9 cellular contexts compared by ENCODE assay signal in the genomic region with DNA sequence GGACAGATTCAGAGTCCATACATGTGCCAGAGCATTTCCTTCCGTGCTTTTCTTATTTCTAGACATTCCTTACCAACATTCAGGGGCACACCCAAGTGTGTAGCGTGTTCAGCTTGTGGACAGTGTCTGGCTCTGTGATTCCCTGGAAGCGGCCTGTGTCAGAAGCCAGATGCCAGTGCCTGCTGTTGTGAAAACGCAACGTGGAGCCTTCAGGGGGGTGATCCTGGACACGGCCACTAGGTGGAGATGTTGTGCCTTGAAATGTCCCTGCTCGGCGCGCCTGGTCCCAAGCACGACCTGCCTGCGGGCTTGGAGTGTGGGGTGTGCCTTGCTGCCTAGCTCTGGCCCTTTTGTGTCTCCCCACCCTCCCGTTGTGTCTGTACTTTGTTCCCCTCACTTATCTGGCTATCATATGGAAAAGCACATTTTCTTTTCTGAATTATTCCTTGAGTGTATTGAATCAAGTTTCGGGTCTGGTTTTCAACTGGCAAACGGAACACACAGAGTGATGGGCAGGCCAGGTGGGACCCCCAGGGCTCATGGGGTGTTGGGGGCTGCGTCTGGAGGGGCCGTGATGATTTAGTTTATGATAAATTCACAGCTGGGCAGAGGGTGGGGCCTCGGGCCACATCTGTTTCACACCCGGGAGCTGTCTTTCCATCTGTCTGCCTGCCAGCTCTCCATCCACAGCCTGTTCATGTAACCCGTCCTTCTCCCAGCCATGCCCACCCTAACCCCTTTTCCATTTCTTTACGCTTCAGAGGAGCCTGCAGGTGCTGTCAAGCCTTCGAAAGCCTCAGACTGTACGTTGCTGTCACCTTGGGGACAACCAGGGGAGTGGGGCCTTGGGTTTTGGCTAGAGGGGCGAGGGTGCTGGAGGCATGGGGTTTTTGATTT.
DNase-seq lines count a peak whose midpoint lies in the region; ATAC-seq and TF ChIP-seq lines count a peak whose summit lies in the region.
"Had no signal": no experiment of that assay in that cellular context is flagged by ENCODE, and none has a peak within 500 bp of the region (broad histone marks: within the 10 kb centered on the region; RNA-seq: fewer than 3 reads in every experiment).

No MANE protein-coding gene starts in this region.

- no peaks in the 10 kb centered on the region for H3K9me3 ChIP-seq in Caco-2
- no peaks in the 10 kb centered on the region for H3K9me3 ChIP-seq in Peyer's patch
- no peaks in the 10 kb centered on the region for H3K9me3 ChIP-seq in tibial artery

- TF ChIP-seq CTCF in Caco-2 (IDR thresholded peaks at IDR 0.05; ENCODE audit: insufficient read depth in 1 of 2, low read depth in 1 of 2, low read length in 1 of 2, severe bottlenecking in 1 of 2, unreplicated experiment in 1 of 2) (peak; percentile 72 to 82), Peyer's patch (IDR thresholded peaks at IDR 0.05) (peak; percentile 67 to 93 (median 82)), foreskin keratinocyte (conservative IDR thresholded peaks at IDR 0.05) (peak; percentile 89), omental fat pad (IDR thresholded peaks at IDR 0.05) (peak in 1 of 3 donors; percentile 62), tibial artery (IDR thresholded peaks at IDR 0.05) (peak; percentile 73 to 85)

- no peaks in the 10 kb centered on the region for H3K4me1 ChIP-seq in Caco-2
- H3K4me1 ChIP-seq in Peyer's patch = no peaks in the 10 kb centered on the region
- H3K4me1 ChIP-seq in foreskin keratinocyte = no peaks in the 10 kb centered on the region
- H3K4me1 ChIP-seq in tibial artery = peaks cover 0 to 4% (median 0%) of the 10 kb centered on the region in 4 donors

- CTCF ChIA-PET in Caco-2 (lab: Charles Lee) = interaction anchor here (0.6 kb wide), 1 partner anchor 538 kb away, joined by 3 read pairs; no protein-coding TSS in a partner anchor

- H3K27me3 ChIP-seq in Caco-2 (replicated peaks; ENCODE audit: control insufficient read depth, insufficient read depth, low read length) = no peaks in the 10 kb centered on the region
- H3K27me3 ChIP-seq in Peyer's patch = no peaks in the 10 kb centered on the region
- peaks cover 20% of the 10 kb centered on the region for H3K27me3 ChIP-seq in foreskin keratinocyte
- peaks cover 0 to 5% of the 10 kb centered on the region in 2 donors for H3K27me3 ChIP-seq in tibial artery

- ATAC-seq in HG03159 (IDR thresholded peaks at IDR 0.05; ENCODE audit: unreplicated experiment) = peak; percentile 59
- ATAC-seq in foreskin keratinocyte = peak; percentile 56
- ATAC-seq in omental fat pad (ENCODE audit: low FRiP score) = peak; percentile 56
- no peak for ATAC-seq in HG02763 (IDR thresholded peaks at IDR 0.05; ENCODE audit: unreplicated experiment)

- intact Hi-C loops in Caco-2 (cut with micrococcal nuclease; ENCODE audit: unreplicated experiment) = loop anchor here (5.0 kb wide), 2 partner anchors 58 to 448 kb away; no protein-coding TSS in a partner anchor
- intact Hi-C loops in tibial artery (cut with DNase I; ENCODE audit: low total_unique reads) = loop anchor here (2.0 to 5.0 kb wide), 4 partner anchors 68 to 603 kb away; no protein-coding TSS in a partner anchor

- no peak for TF ChIP-seq POLR2A in Peyer's patch (IDR thresholded peaks at IDR 0.05)

- no TSS peak for BruUV-seq in Caco-2 (replicated peaks; lab: Mats Ljungman, UMichigan)

- peaks cover 6% of the 10 kb centered on the region for H3K27me3 Mint-ChIP-seq in Caco-2 (ENCODE audit: insufficient read depth, unreplicated experiment)

- no peaks in the 10 kb centered on the region for H3K9me3 Mint-ChIP-seq in Caco-2 (ENCODE audit: unreplicated experiment)

- POLR2A ChIA-PET in Caco-2 (lab: Charles Lee) = no interaction called here

- peak; percentile 75 to 80 for DNase-seq in Caco-2
- peak; percentile 42 to 88 (median 81) for DNase-seq in Peyer's patch
- peak; percentile 40 to 51 for DNase-seq in activated T-helper 1 cell treated with anti-CD3 and anti-CD28 coated beads, Interleukin-2, amount 50 U/mL, for 16 hours (ENCODE audit: low read depth in 1 of 2, low spot score in 1 of 2)
- peak in 1 of 2 donors; percentile 28 for DNase-seq in foreskin keratinocyte
- DNase-seq in omental fat pad (ENCODE audit: low spot score) = peak; percentile 43
- DNase-seq in tibial artery = peak; percentile 62 to 80

- peaks cover 5% of the 10 kb centered on the region for H3K36me3 Mint-ChIP-seq in Caco-2 (ENCODE audit: insufficient read depth, unreplicated experiment)

- H3K27ac Mint-ChIP-seq in Caco-2 (ENCODE audit: unreplicated experiment) = no peak overlapping the region

- no peak overlapping the region for H3K4me3 Mint-ChIP-seq in Caco-2 (ENCODE audit: unreplicated experiment)

- H3K4me1 Mint-ChIP-seq in Caco-2 (ENCODE audit: low read depth, unreplicated experiment) = peaks cover 7% of the 10 kb centered on the region

- H3K36me3 ChIP-seq in Caco-2 (ENCODE audit: control insufficient read depth, insufficient read depth, low read length) (no peaks in the 10 kb centered on the region), Peyer's patch (no peaks in the 10 kb centered on the region), tibial artery (peaks cover 0 to 7% (median 0%) of the 10 kb centered on the region in 3 donors)

- H3K27ac ChIP-seq in Peyer's patch (no peak overlapping the region), foreskin keratinocyte (no peak overlapping the region), tibial artery (no peak overlapping the region)
- H3K27ac ChIP-seq: SK-N-MC had no signal

- H3K4me3 ChIP-seq in Caco-2 (ENCODE audit: low read depth, low read length) (no peak overlapping the region), Peyer's patch (no peak overlapping the region), tibial artery (no peak overlapping the region)
- H3K4me3 ChIP-seq: SK-N-MC had no signal
